Comparison of ENCODE assay signal across 19 cellular contexts in the genomic region with DNA sequence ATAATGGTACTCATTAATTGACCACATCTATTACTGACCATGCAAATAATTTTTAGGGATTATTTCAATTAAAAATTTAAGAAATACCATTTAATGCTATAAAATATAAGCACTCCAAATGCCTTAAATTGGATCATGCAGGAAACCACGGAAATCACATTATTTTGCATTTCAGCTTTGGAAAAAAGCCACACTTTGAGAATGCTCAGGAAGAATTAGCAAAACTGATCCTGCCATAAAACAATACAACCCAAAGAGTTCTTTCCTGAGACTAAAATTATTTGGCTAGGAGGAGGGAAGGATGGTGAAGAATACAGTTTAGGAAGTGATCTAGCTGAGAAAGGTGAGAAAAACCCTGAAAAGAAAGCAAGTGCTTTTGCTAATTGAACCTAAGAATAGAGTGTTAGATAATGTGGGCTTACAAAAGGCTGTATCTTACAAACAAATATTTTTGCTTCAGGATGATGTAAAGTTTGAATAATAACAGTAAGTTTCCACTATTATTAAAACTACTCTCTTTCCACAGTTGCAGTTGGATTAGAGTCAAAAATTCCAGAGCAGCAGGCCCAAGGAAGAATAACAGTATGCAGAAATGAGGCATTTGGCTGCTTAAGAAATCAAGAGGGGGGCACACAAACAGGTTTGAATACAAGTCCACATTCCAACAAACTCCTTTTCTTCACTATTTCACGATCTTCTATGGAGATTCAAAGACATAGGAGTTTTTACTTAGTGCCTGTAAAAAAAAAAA.
DNase-seq lines count a peak whose midpoint lies in the region; ATAC-seq and TF ChIP-seq lines count a peak whose summit lies in the region.
"Had no signal": no experiment of that assay in that cellular context is flagged by ENCODE, and none has a peak within 500 bp of the region (broad histone marks: within the 10 kb centered on the region; RNA-seq: fewer than 3 reads in every experiment).

No MANE protein-coding gene starts in this region.

- no peaks in the 10 kb centered on the region for H3K36me3 Mint-ChIP-seq in activated CD4-positive, alpha-beta T cell treated with anti-CD3 and anti-CD28 coated beads for 36 hours (ENCODE audit: low read depth)
- H3K36me3 Mint-ChIP-seq: activated naive CD4-positive, alpha-beta T cell treated with anti-CD3 and anti-CD28 coated beads, Interleukin-2, amount 50 U/mL, for 24 hours; CD8-positive, alpha-beta T cell; naive thymus-derived CD8-positive, alpha-beta T cell had no signal

- H3K36me3 ChIP-seq in HAP-1 (replicated peaks), result no peaks in the 10 kb centered on the region
- no peaks in the 10 kb centered on the region for H3K36me3 ChIP-seq in left ventricle myocardium inferior
- H3K36me3 ChIP-seq: right lobe of liver had no signal

- no peaks in the 10 kb centered on the region for H3K27me3 Mint-ChIP-seq in activated CD4-positive, alpha-beta T cell treated with anti-CD3 and anti-CD28 coated beads for 36 hours
- H3K27me3 Mint-ChIP-seq: activated naive CD4-positive, alpha-beta T cell treated with anti-CD3 and anti-CD28 coated beads, Interleukin-2, amount 50 U/mL, for 24 hours; naive thymus-derived CD8-positive, alpha-beta T cell; stimulated activated naive CD8-positive, alpha-beta T cell treated with anti-CD3 and anti-CD28 coated beads, Interleukin-15, amount 100 ng/mL, for 72 hours had no signal

- CTCF ChIA-PET in activated CD4-positive, alpha-beta T cell treated with anti-CD3 and anti-CD28 coated beads for 36 hours (lab: Charles Lee), result no interaction called here

- peaks cover 4% of the 10 kb centered on the region for H3K9me3 Mint-ChIP-seq in activated CD4-positive, alpha-beta T cell treated with anti-CD3 and anti-CD28 coated beads for 36 hours (ENCODE audit: low read depth)
- H3K9me3 Mint-ChIP-seq: activated naive CD4-positive, alpha-beta T cell treated with anti-CD3 and anti-CD28 coated beads, Interleukin-2, amount 50 U/mL, for 24 hours had no signal

- no peak overlapping the region for H3K4me3 ChIP-seq in HAP-1
- no peak overlapping the region for H3K4me3 ChIP-seq in left ventricle myocardium inferior
- H3K4me3 ChIP-seq: dorsolateral prefrontal cortex, right lobe of liver had no signal

- in situ Hi-C loops in HAP-1 (cut with MboI; ENCODE audit: low sequenced_read_pairs), result no loop called here

- H3K27ac ChIP-seq in left ventricle myocardium inferior (replicated peaks), result peak overlapping the region; percentile 69
- H3K27ac ChIP-seq: dorsolateral prefrontal cortex, right lobe of liver had no signal

- no peak overlapping the region for H3K4me3 Mint-ChIP-seq in activated CD4-positive, alpha-beta T cell treated with anti-CD3 and anti-CD28 coated beads for 36 hours
- H3K4me3 Mint-ChIP-seq: activated naive CD4-positive, alpha-beta T cell treated with anti-CD3 and anti-CD28 coated beads, Interleukin-2, amount 50 U/mL, for 24 hours; CD8-positive, alpha-beta T cell; naive thymus-derived CD8-positive, alpha-beta T cell; stimulated activated naive CD8-positive, alpha-beta T cell treated with anti-CD3 and anti-CD28 coated beads, Interleukin-15, amount 100 ng/mL, for 72 hours had no signal

- TF ChIP-seq CTCF in left ventricle myocardium inferior (IDR thresholded peaks at IDR 0.05; ENCODE audit: borderline replicate concordance), result no peak

- H3K9me3 ChIP-seq in HAP-1, result no peaks in the 10 kb centered on the region
- no peaks in the 10 kb centered on the region for H3K9me3 ChIP-seq in left ventricle myocardium inferior (replicated peaks)
- H3K9me3 ChIP-seq: right lobe of liver had no signal

- POLR2A ChIA-PET in activated CD4-positive, alpha-beta T cell treated with anti-CD3 and anti-CD28 coated beads for 36 hours (lab: Charles Lee), result no interaction called here

- intact Hi-C loops in left ventricle myocardium inferior (cut with micrococcal nuclease), result no loop called here
- intact Hi-C loops in activated CD4-positive, alpha-beta T cell treated with anti-CD3 and anti-CD28 coated beads for 36 hours (cut with DNase I, micrococcal nuclease), result no loop called here

- DNase-seq in HAP-1 (ENCODE audit: low spot score in 2 of 2) (peak; percentile 23 to 68), astrocyte of the hippocampus (ENCODE audit: low read depth, low spot score) (peak; percentile 84), left ventricle myocardium inferior (no peak), renal cortical epithelial cell (ENCODE audit: low read depth) (peak; percentile 15), cerebellum (ENCODE audit: low spot score) (no peak)
- DNase-seq in activated CD4-positive, alpha-beta T cell treated with anti-CD3 and anti-CD28 coated beads for 36 hours, result no peak
- DNase-seq: activated CD4-positive, CD25-positive, alpha-beta regulatory T cell; CD8-positive, alpha-beta T cell; dorsolateral prefrontal cortex; GDM1; naive thymus-derived CD8-positive, alpha-beta T cell; NCI-H1092 treated with DMSO at 0.1 percent for 48 hours; NCI-H510A; OCI-M1; right lobe of liver; stimulated activated naive CD8-positive, alpha-beta T cell treated with anti-CD3 and anti-CD28 coated beads, Interleukin-15, amount 100 ng/mL, for 72 hours had no signal

- no peaks in the 10 kb centered on the region for H3K27me3 ChIP-seq in HAP-1 (ENCODE audit: low read depth)
- no peaks in the 10 kb centered on the region for H3K27me3 ChIP-seq in left ventricle myocardium inferior (ENCODE audit: low read depth)
- H3K27me3 ChIP-seq: dorsolateral prefrontal cortex, right lobe of liver had no signal

- no peak overlapping the region for H3K27ac Mint-ChIP-seq in activated CD4-positive, alpha-beta T cell treated with anti-CD3 and anti-CD28 coated beads for 36 hours
- H3K27ac Mint-ChIP-seq: activated naive CD4-positive, alpha-beta T cell treated with anti-CD3 and anti-CD28 coated beads, Interleukin-2, amount 50 U/mL, for 24 hours; CD8-positive, alpha-beta T cell; naive thymus-derived CD8-positive, alpha-beta T cell; stimulated activated naive CD8-positive, alpha-beta T cell treated with anti-CD3 and anti-CD28 coated beads, Interleukin-15, amount 100 ng/mL, for 72 hours had no signal

- peaks cover 25% of the 10 kb centered on the region for H3K4me1 ChIP-seq in HAP-1
- H3K4me1 ChIP-seq in left ventricle myocardium inferior, result peaks cover 15% of the 10 kb centered on the region
- H3K4me1 ChIP-seq: right lobe of liver had no signal

- H3K4me1 Mint-ChIP-seq in activated CD4-positive, alpha-beta T cell treated with anti-CD3 and anti-CD28 coated beads for 36 hours, result no peaks in the 10 kb centered on the region
- H3K4me1 Mint-ChIP-seq: activated naive CD4-positive, alpha-beta T cell treated with anti-CD3 and anti-CD28 coated beads, Interleukin-2, amount 50 U/mL, for 24 hours; naive thymus-derived CD8-positive, alpha-beta T cell; stimulated activated naive CD8-positive, alpha-beta T cell treated with anti-CD3 and anti-CD28 coated beads, Interleukin-15, amount 100 ng/mL, for 72 hours had no signal

- no peak for ATAC-seq in GM21367 (IDR thresholded peaks at IDR 0.05; ENCODE audit: unreplicated experiment)
- no peak for ATAC-seq in activated CD4-positive, alpha-beta T cell treated with anti-CD3 and anti-CD28 coated beads for 36 hours
- ATAC-seq: CD8-positive, alpha-beta T cell; HepG2; naive thymus-derived CD8-positive, alpha-beta T cell; right lobe of liver; stimulated activated naive CD8-positive, alpha-beta T cell treated with anti-CD3 and anti-CD28 coated beads, Interleukin-15, amount 100 ng/mL, for 72 hours had no signal

Comparison
In these comparisons a context has a peak if more than half of its experiments do, and no peak if none do; other contexts are left out.
1. DNase-seq: peak in HAP-1 (2 of 2), astrocyte of the hippocampus (single experiment) and renal cortical epithelial cell (single experiment); none in left ventricle myocardium inferior (single experiment), cerebellum (single experiment) and activated CD4-positive, alpha-beta T cell treated with anti-CD3 and anti-CD28 coated beads for 36 hours (single experiment).